ENCODE assay signal across 31 cellular contexts in genomic region chr19:48456864-48457263, GRCh38. TPM values are rescaled to one million over a fixed set of nuclear protein-coding genes. Genes with fewer than 3 reads are reported as not detected.
"Had no signal": no experiment of that assay in that cellular context is flagged by ENCODE, and none has a peak within 500 bp of the region (broad histone marks: within the 10 kb centered on the region; RNA-seq: fewer than 3 reads in every experiment).

No MANE protein-coding gene starts in this region.

- DNase-seq: naive thymus-derived CD4-positive, alpha-beta T cell; natural killer cell; occipital lobe; posterior cingulate gyrus; psoas muscle; spleen; stimulated activated CD4-positive, alpha-beta T cell treated with anti-CD3 and anti-CD28 coated beads, Interleukin-12 subunit alpha, Interleukin-12 subunit beta, amount 100 ng/mL, for 4 hours; stimulated activated CD4-positive, alpha-beta T cell treated with anti-CD3 and anti-CD28 coated beads, Interleukin-1b, Interleukin-23, amount 100 ng/mL, for 48 hours; stimulated activated CD4-positive, alpha-beta T cell treated with anti-CD3 and anti-CD28 coated beads, Interleukin-4, amount 100 ng/mL, for 1 hour; stimulated activated CD4-positive, alpha-beta T cell treated with anti-CD3 and anti-CD28 coated beads, Interleukin-4, amount 100 ng/mL, for 4 hours; stimulated activated CD8-positive, alpha-beta memory T cell treated with anti-CD3 and anti-CD28 coated beads, Interleukin-4, amount 100 ng/mL, for 48 hours; stimulated activated naive CD4-positive, alpha-beta T cell; substantia nigra; testis; tibial artery; transverse colon; upper lobe of right lung; uterus had no signal

- H3K9ac ChIP-seq: neural progenitor cell, parathyroid adenoma had no signal

- H3K27ac ChIP-seq: neural progenitor cell, ovary, parathyroid adenoma, psoas muscle, skin epidermis, spleen, suprapubic skin, testis, tibial artery, transverse colon, upper lobe of right lung, uterus had no signal

- ATAC-seq: naive thymus-derived CD4-positive, alpha-beta T cell; sciatic nerve; upper lobe of right lung had no signal

- H3K36me3 Mint-ChIP-seq: natural killer cell had no signal

- H3K9me3 Mint-ChIP-seq: naive thymus-derived CD4-positive, alpha-beta T cell; natural killer cell; nephron; neural progenitor cell; stimulated activated memory B cell treated with anti-CD40 and anti-IgM and Interleukin-4, amounts not matched to agents 10 μg/mL and 1 μg/mL and 100 μg/mL, for 72 hours; stimulated activated naive CD8-positive, alpha-beta T cell treated with anti-CD3 and anti-CD28 coated beads, Interleukin-15, Interleukin-2, amounts not matched to agents 100 ng/mL and 50 ng/mL, for 24 hours; type B pancreatic cell had no signal

- H3K9me3 ChIP-seq: ovary, psoas muscle, spleen, suprapubic skin, testis, tibial artery, transverse colon, upper lobe of right lung, uterus had no signal

- H3K27me3 ChIP-seq: neural progenitor cell, ovary, spleen, suprapubic skin, testis, tibial artery, transverse colon, upper lobe of right lung, uterus had no signal

- H3K4me2 ChIP-seq: neural progenitor cell, smooth muscle cell had no signal

- H3K36me3 ChIP-seq: neural progenitor cell, ovary, uterus had no signal

- H3K4me1 ChIP-seq: neural progenitor cell, parathyroid adenoma, spleen, suprapubic skin, testis, tibial artery, transverse colon, upper lobe of right lung, uterus had no signal

- H3K4me3 ChIP-seq: neural progenitor cell, ovary, psoas muscle, skin epidermis, smooth muscle cell, spleen, suprapubic skin, testis, tibial artery, transverse colon, upper lobe of right lung, uterus had no signal

- H3K27me3 Mint-ChIP-seq: naive thymus-derived CD4-positive, alpha-beta T cell; progenitor cell of endocrine pancreas; stimulated activated memory B cell treated with anti-CD40 and anti-IgM and Interleukin-4, amounts not matched to agents 10 μg/mL and 1 μg/mL and 100 μg/mL, for 72 hours; stimulated activated naive CD8-positive, alpha-beta T cell treated with anti-CD3 and anti-CD28 coated beads, Interleukin-15, Interleukin-2, amounts not matched to agents 100 ng/mL and 50 ng/mL, for 24 hours; type B pancreatic cell had no signal

- H3K4me3 Mint-ChIP-seq: naive thymus-derived CD4-positive, alpha-beta T cell; natural killer cell; nephron; neural progenitor cell; stimulated activated memory B cell treated with anti-CD40 and anti-IgM and Interleukin-4, amounts not matched to agents 10 μg/mL and 1 μg/mL and 100 μg/mL, for 72 hours; stimulated activated naive CD8-positive, alpha-beta T cell treated with anti-CD3 and anti-CD28 coated beads, Interleukin-15, Interleukin-2, amounts not matched to agents 100 ng/mL and 50 ng/mL, for 24 hours; type B pancreatic cell had no signal

- H2AFZ ChIP-seq: neural progenitor cell, parathyroid adenoma had no signal

- H3K79me2 ChIP-seq: parathyroid adenoma had no signal

- H3K27ac Mint-ChIP-seq: naive thymus-derived CD4-positive, alpha-beta T cell; natural killer cell; nephron; neural progenitor cell; progenitor cell of endocrine pancreas; stimulated activated naive CD8-positive, alpha-beta T cell treated with anti-CD3 and anti-CD28 coated beads, Interleukin-15, Interleukin-2, amounts not matched to agents 100 ng/mL and 50 ng/mL, for 24 hours; type B pancreatic cell had no signal

- H3K4me1 Mint-ChIP-seq: nephron, neural progenitor cell had no signal

RNA-seq across cellular contexts. Expression of gene LMTK3, which starts 54.8 kb away (rescaled TPM):
- total RNA-seq: osteoblast had no signal
